ENCODE assay signal across 11 cellular contexts in genomic region chr4:141705747-141706377, GRCh38.
A peak's percentile ranks its signal among the peaks of the same experiment; 100 is the strongest.
DNase-seq lines count a peak whose midpoint lies in the region; ATAC-seq, FAIRE-seq and TF ChIP-seq lines count a peak whose summit lies in the region.
"Had no signal": no experiment of that assay in that cellular context is flagged by ENCODE, and none has a peak within 500 bp of the region (broad histone marks: within the 10 kb centered on the region; RNA-seq: fewer than 3 reads in every experiment).

No MANE protein-coding gene starts in this region.

- TF ChIP-seq POLR2A in testis (IDR thresholded peaks at IDR 0.05) (no peak), GM12891 (IDR thresholded peaks at IDR 0.05; ENCODE audit: low read depth, low read length) (no peak)

- peak; percentile 24 to 33 (median 31) for DNase-seq in immature natural killer cell
- no peak for DNase-seq in testis
- DNase-seq in mammary epithelial cell = no peak
- DNase-seq in GM12891 (ENCODE audit: insufficient read length, low spot score) = no peak
- DNase-seq in NCI-H1436 treated with DMSO at 0.1 percent for 48 hours (lab: John Stamatoyannopoulos, UW) = no peak
- DNase-seq: NCI-H510A had no signal

- H3K27ac ChIP-seq in testis = no peak overlapping the region
- H3K27ac ChIP-seq in mammary epithelial cell (ENCODE audit: insufficient read depth, low read depth, low read length) = no peak overlapping the region
- H3K27ac ChIP-seq: gastroesophageal sphincter, KMS-11 had no signal

- 87 to 94% methylated on average over 1 of the region's 1 CpG for WGBS in testis, 2 donors
- 82% methylated on average over 1 of the region's 1 CpG for WGBS in mammary epithelial cell (ENCODE audit: low coverage, missing lambda C conversion rate)

- H3K27me3 Mint-ChIP-seq in immature natural killer cell (ENCODE audit: low read depth in 3 of 3) = peaks cover 0 to 5% (median 2%) of the 10 kb centered on the region in 3 donors

- peak overlapping the region in 5 of 6 donors; percentile 12 to 63 (median 41) for H3K27ac Mint-ChIP-seq in immature natural killer cell

- no peak for FAIRE-seq in GM12891 (lab: Jason Lieb, UNC)

- H3K4me3 ChIP-seq in testis (no peak overlapping the region), mammary epithelial cell (replicated peaks in 1 of 3; ENCODE audit: insufficient read depth in 1 of 3, low read depth in 2 of 3, low read length in 3 of 3) (no peak overlapping the region)
- H3K4me3 ChIP-seq: gastroesophageal sphincter had no signal

- BruUV-seq in mammary epithelial cell (replicated peaks; lab: Mats Ljungman, UMichigan) = no TSS peak

- no peaks in the 10 kb centered on the region for H3K4me1 ChIP-seq in testis
- no peaks in the 10 kb centered on the region for H3K4me1 ChIP-seq in mammary epithelial cell (ENCODE audit: insufficient read depth, low read length)
- H3K4me1 ChIP-seq: gastroesophageal sphincter had no signal

- H3K27me3 ChIP-seq in testis (no peaks in the 10 kb centered on the region), mammary epithelial cell (ENCODE audit: insufficient read depth, low read length) (no peaks in the 10 kb centered on the region)
- H3K27me3 ChIP-seq: gastroesophageal sphincter had no signal

- in situ Hi-C loops in mammary epithelial cell (cut with MboI; ENCODE audit: low sequenced_read_pairs in 2 of 2) = no loop called here

- no peak overlapping the region for H3K9ac ChIP-seq in mammary epithelial cell (ENCODE audit: insufficient read depth, low read length)
- H3K9ac ChIP-seq: KMS-11 had no signal

- no peak overlapping the region for H2AFZ ChIP-seq in mammary epithelial cell (ENCODE audit: low read depth, low read length)

- H3K79me2 ChIP-seq in mammary epithelial cell (ENCODE audit: insufficient read depth, low read length) = no peaks in the 10 kb centered on the region

- CTCF ChIA-PET in mammary epithelial cell (lab: Charles Lee; ENCODE audit: low non-redundant PET) = no interaction called here

- peak overlapping the region; percentile 31 to 76 (median 58) for H3K4me3 Mint-ChIP-seq in immature natural killer cell

- TF ChIP-seq CTCF in testis (IDR thresholded peaks at IDR 0.05) (no peak), mammary epithelial cell (conservative IDR thresholded peaks at IDR 0.05 in 1 of 2, IDR thresholded peaks at IDR 0.05 in 1 of 2; ENCODE audit: extremely low read depth in 1 of 2, insufficient read depth in 1 of 2, low read depth in 1 of 2, low read length in 2 of 2) (no peak)

- H3K36me3 ChIP-seq in testis (ENCODE audit: low read depth, missing control alignments) = no peaks in the 10 kb centered on the region
- H3K36me3 ChIP-seq in mammary epithelial cell (ENCODE audit: insufficient read depth, low read length) = no peaks in the 10 kb centered on the region
- H3K36me3 ChIP-seq: gastroesophageal sphincter had no signal

- H3K9me3 ChIP-seq in testis (no peaks in the 10 kb centered on the region), mammary epithelial cell (replicated peaks; ENCODE audit: insufficient read depth, low read length) (no peaks in the 10 kb centered on the region)

- no peak overlapping the region for H3K4me2 ChIP-seq in mammary epithelial cell (ENCODE audit: insufficient read depth, low read depth, low read length)
- H3K4me2 ChIP-seq: KMS-11 had no signal

- peaks cover 0 to 8% (median 0%) of the 10 kb centered on the region in 3 donors for H3K36me3 Mint-ChIP-seq in immature natural killer cell

- H4K20me1 ChIP-seq in mammary epithelial cell (ENCODE audit: insufficient read depth, low read length) = no peaks in the 10 kb centered on the region

- peaks cover 28 to 39% of the 10 kb centered on the region in 2 donors for H3K4me1 Mint-ChIP-seq in immature natural killer cell

- peaks cover 0 to 14% (median 7%) of the 10 kb centered on the region in 6 donors for H3K9me3 Mint-ChIP-seq in immature natural killer cell

- ATAC-seq in GM18868 (IDR thresholded peaks at IDR 0.05; ENCODE audit: unreplicated experiment) (peak; percentile 65), HG02571 (IDR thresholded peaks at IDR 0.05; ENCODE audit: unreplicated experiment) (peak; percentile 48), HG03432 (IDR thresholded peaks at IDR 0.05; ENCODE audit: unreplicated experiment) (peak; percentile 60)
- ATAC-seq: gastroesophageal sphincter had no signal

- intact Hi-C loops in testis (cut with DNase I; ENCODE audit: low total_unique reads) = no loop called here
- intact Hi-C loops in mammary epithelial cell (cut with micrococcal nuclease) = no loop called here

- dilution Hi-C loops in mammary epithelial cell (cut with HindIII; ENCODE audit: low sequenced_read_pairs) = no loop called here

TF ChIP-seq in GM12891, 5 proteins besides CTCF, POLR2A, EP300 and RAD21:
- no peak for TF ChIP-seq POLR2AphosphoS5 (IDR thresholded peaks at IDR 0.05; ENCODE audit: low read depth, low read length)
- TF ChIP-seq SPI1 (IDR thresholded peaks at IDR 0.05; ENCODE audit: low read depth, low read length) = no peak
- TF ChIP-seq TAF1 (IDR thresholded peaks at IDR 0.05; ENCODE audit: low read depth, low read length) = no peak

Comparison
In these comparisons a context has a peak if more than half of its experiments do, and no peak if none do; other contexts are left out.
1. DNase-seq: peak in immature natural killer cell (3 of 3); none in testis (single experiment), mammary epithelial cell (single experiment), GM12891 (single experiment) and NCI-H1436 treated with DMSO at 0.1 percent for 48 hours (single experiment).
2. Peak in every context shown above with its lines, with median percentiles within 50 percentile points of each other: ATAC-seq.